1 cellular context compared by ENCODE assay signal in genomic region chr13:32917504-32917903, GRCh38.
A peak's percentile ranks its signal among the peaks of the same experiment; 100 is the strongest.
TF ChIP-seq lines count a peak whose summit lies in the region.

No MANE protein-coding gene starts in this region.

TF ChIP-seq in GM12878, 131 proteins besides CTCF, POLR2A, EP300 and RAD21 (continued from another document and continues in another):
- TF ChIP-seq KAT2A (conservative IDR thresholded peaks at IDR 0.05; ENCODE audit: control insufficient read depth, low read depth, low read length) (no peak), FOS (IDR thresholded peaks at IDR 0.05; ENCODE audit: borderline replicate concordance, extremely low read depth, insufficient read length) (no peak), EED (IDR thresholded peaks at IDR 0.05; ENCODE audit: low read depth) (0 out of 2 replicates have a peak, but pooled peaks have one; percentile 32), EGR1 (IDR thresholded peaks at IDR 0.05; ENCODE audit: borderline replicate concordance in 1 of 2, low read depth in 2 of 2, low read length in 2 of 2) (no peak), CHD1 (IDR thresholded peaks at IDR 0.05; ENCODE audit: low read depth, low read length) (no peak), SMARCA5 (IDR thresholded peaks at IDR 0.05) (no peak), ESRRA (IDR thresholded peaks at IDR 0.05; ENCODE audit: low read length) (peak; percentile 24; the same call in 1 of the 2 replicates), MEF2B (IDR thresholded peaks at IDR 0.05; ENCODE audit: partially characterized antibody, poor library complexity, severe bottlenecking) (no peak), FOXM1 (IDR thresholded peaks at IDR 0.05; ENCODE audit: low read depth, low read length) (0 out of 2 replicates have a peak, but pooled peaks have one; percentile 34), LARP7 (IDR thresholded peaks at IDR 0.05) (no peak), MXI1 (IDR thresholded peaks at IDR 0.05; ENCODE audit: low read depth, low read length) (no peak), SMAD5 (IDR thresholded peaks at IDR 0.05; ENCODE audit: low read depth) (no peak), TCF3 (IDR thresholded peaks at IDR 0.05; ENCODE audit: borderline replicate concordance, insufficient read depth, low read depth, low read length) (no peak), SREBF1 (IDR thresholded peaks at IDR 0.05; ENCODE audit: low read length) (no peak), YBX1 (IDR thresholded peaks at IDR 0.05) (no peak), CBX5 (IDR thresholded peaks at IDR 0.05; ENCODE audit: low read depth) (no peak), NFIC (IDR thresholded peaks at IDR 0.05; ENCODE audit: low read depth, low read length) (peak; percentile 70), CBX3 (IDR thresholded peaks at IDR 0.05; ENCODE audit: borderline replicate concordance, low read depth) (no peak), SMAD1 (IDR thresholded peaks at IDR 0.05; ENCODE audit: low read depth, partially characterized antibody) (no peak), CREB1 (IDR thresholded peaks at IDR 0.05; ENCODE audit: low read depth) (no peak), CHD2 (IDR thresholded peaks at IDR 0.05; ENCODE audit: borderline replicate concordance, low read depth, low read length) (no peak), CBFB (IDR thresholded peaks at IDR 0.05; ENCODE audit: low read depth) (no peak), RUNX3 (IDR thresholded peaks at IDR 0.05; ENCODE audit: low read length) (peak; percentile 51), NRF1 (conservative IDR thresholded peaks at IDR 0.05; ENCODE audit: low read depth, low read length) (no peak), GABPA (IDR thresholded peaks at IDR 0.05; ENCODE audit: low read depth) (no peak), SP1 (IDR thresholded peaks at IDR 0.05; ENCODE audit: low read depth, low read length) (no peak), PML (IDR thresholded peaks at IDR 0.05; ENCODE audit: low read length) (no peak), POLR2AphosphoS5 (IDR thresholded peaks at IDR 0.05; ENCODE audit: low read length) (no peak), ZNF622 (IDR thresholded peaks at IDR 0.05) (no peak), SIN3A (IDR thresholded peaks at IDR 0.05; ENCODE audit: low read depth, low read length) (no peak), STAT1 (conservative IDR thresholded peaks at IDR 0.05) (no peak), ZBTB40 (IDR thresholded peaks at IDR 0.05; ENCODE audit: borderline replicate concordance) (no peak)
- TF ChIP-seq, protein P1, sequence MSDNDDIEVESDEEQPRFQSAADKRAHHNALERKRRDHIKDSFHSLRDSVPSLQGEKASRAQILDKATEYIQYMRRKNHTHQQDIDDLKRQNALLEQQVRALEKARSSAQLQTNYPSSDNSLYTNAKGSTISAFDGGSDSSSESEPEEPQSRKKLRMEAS (IDR thresholded peaks at IDR 0.05; ENCODE audit: low read depth, low read length): no peak
- TF ChIP-seq, protein P2, sequence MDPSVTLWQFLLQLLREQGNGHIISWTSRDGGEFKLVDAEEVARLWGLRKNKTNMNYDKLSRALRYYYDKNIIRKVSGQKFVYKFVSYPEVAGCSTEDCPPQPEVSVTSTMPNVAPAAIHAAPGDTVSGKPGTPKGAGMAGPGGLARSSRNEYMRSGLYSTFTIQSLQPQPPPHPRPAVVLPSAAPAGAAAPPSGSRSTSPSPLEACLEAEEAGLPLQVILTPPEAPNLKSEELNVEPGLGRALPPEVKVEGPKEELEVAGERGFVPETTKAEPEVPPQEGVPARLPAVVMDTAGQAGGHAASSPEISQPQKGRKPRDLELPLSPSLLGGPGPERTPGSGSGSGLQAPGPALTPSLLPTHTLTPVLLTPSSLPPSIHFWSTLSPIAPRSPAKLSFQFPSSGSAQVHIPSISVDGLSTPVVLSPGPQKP (IDR thresholded peaks at IDR 0.05; ENCODE audit: low read depth, low read length): no peak
- TF ChIP-seq, protein P3, sequence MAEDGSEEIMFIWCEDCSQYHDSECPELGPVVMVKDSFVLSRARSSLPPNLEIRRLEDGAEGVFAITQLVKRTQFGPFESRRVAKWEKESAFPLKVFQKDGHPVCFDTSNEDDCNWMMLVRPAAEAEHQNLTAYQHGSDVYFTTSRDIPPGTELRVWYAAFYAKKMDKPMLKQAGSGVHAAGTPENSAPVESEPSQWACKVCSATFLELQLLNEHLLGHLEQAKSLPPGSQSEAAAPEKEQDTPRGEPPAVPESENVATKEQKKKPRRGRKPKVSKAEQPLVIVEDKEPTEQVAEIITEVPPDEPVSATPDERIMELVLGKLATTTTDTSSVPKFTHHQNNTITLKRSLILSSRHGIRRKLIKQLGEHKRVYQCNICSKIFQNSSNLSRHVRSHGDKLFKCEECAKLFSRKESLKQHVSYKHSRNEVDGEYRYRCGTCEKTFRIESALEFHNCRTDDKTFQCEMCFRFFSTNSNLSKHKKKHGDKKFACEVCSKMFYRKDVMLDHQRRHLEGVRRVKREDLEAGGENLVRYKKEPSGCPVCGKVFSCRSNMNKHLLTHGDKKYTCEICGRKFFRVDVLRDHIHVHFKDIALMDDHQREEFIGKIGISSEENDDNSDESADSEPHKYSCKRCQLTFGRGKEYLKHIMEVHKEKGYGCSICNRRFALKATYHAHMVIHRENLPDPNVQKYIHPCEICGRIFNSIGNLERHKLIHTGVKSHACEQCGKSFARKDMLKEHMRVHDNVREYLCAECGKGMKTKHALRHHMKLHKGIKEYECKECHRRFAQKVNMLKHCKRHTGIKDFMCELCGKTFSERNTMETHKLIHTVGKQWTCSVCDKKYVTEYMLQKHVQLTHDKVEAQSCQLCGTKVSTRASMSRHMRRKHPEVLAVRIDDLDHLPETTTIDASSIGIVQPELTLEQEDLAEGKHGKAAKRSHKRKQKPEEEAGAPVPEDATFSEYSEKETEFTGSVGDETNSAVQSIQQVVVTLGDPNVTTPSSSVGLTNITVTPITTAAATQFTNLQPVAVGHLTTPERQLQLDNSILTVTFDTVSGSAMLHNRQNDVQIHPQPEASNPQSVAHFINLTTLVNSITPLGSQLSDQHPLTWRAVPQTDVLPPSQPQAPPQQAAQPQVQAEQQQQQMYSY (CRISPR knock-in tag; IDR thresholded peaks at IDR 0.05): no peak
- TF ChIP-seq, protein P4, sequence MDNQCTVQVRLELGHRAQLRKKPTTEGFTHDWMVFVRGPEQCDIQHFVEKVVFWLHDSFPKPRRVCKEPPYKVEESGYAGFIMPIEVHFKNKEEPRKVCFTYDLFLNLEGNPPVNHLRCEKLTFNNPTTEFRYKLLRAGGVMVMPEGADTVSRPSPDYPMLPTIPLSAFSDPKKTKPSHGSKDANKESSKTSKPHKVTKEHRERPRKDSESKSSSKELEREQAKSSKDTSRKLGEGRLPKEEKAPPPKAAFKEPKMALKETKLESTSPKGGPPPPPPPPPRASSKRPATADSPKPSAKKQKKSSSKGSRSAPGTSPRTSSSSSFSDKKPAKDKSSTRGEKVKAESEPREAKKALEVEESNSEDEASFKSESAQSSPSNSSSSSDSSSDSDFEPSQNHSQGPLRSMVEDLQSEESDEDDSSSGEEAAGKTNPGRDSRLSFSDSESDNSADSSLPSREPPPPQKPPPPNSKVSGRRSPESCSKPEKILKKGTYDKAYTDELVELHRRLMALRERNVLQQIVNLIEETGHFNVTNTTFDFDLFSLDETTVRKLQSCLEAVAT (IDR thresholded peaks at IDR 0.05): no peak
- TF ChIP-seq, protein P5, sequence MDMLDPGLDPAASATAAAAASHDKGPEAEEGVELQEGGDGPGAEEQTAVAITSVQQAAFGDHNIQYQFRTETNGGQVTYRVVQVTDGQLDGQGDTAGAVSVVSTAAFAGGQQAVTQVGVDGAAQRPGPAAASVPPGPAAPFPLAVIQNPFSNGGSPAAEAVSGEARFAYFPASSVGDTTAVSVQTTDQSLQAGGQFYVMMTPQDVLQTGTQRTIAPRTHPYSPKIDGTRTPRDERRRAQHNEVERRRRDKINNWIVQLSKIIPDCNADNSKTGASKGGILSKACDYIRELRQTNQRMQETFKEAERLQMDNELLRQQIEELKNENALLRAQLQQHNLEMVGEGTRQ (IDR thresholded peaks at IDR 0.05; ENCODE audit: borderline replicate concordance, low read depth, low read length): no peak
- TF ChIP-seq, protein P6, sequence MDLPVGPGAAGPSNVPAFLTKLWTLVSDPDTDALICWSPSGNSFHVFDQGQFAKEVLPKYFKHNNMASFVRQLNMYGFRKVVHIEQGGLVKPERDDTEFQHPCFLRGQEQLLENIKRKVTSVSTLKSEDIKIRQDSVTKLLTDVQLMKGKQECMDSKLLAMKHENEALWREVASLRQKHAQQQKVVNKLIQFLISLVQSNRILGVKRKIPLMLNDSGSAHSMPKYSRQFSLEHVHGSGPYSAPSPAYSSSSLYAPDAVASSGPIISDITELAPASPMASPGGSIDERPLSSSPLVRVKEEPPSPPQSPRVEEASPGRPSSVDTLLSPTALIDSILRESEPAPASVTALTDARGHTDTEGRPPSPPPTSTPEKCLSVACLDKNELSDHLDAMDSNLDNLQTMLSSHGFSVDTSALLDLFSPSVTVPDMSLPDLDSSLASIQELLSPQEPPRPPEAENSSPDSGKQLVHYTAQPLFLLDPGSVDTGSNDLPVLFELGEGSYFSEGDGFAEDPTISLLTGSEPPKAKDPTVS (IDR thresholded peaks at IDR 0.05; ENCODE audit: low read depth, low read length): no peak
- TF ChIP-seq, protein P7, sequence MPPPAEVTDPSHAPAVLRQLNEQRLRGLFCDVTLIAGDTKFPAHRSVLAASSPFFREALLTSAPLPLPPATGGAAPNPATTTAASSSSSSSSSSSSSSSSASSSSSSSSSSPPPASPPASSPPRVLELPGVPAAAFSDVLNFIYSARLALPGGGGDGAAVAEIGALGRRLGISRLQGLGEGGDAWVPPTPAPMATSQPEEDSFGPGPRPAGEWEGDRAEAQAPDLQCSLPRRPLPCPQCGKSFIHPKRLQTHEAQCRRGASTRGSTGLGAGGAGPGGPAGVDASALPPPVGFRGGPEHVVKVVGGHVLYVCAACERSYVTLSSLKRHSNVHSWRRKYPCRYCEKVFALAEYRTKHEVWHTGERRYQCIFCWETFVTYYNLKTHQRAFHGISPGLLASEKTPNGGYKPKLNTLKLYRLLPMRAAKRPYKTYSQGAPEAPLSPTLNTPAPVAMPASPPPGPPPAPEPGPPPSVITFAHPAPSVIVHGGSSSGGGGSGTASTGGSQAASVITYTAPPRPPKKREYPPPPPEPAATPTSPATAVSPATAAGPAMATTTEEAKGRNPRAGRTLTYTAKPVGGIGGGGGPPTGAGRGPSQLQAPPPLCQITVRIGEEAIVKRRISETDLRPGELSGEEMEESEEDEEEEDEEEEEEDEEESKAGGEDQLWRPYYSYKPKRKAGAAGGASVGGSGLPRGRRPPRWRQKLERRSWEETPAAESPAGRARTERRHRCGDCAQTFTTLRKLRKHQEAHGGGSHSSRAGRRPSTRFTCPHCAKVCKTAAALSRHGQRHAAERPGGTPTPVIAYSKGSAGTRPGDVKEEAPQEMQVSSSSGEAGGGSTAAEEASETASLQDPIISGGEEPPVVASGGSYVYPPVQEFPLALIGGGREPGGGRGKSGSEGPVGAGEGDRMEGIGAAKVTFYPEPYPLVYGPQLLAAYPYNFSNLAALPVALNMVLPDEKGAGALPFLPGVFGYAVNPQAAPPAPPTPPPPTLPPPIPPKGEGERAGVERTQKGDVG (CRISPR knock-in tag; IDR thresholded peaks at IDR 0.05): no peak
- TF ChIP-seq, protein P8, sequence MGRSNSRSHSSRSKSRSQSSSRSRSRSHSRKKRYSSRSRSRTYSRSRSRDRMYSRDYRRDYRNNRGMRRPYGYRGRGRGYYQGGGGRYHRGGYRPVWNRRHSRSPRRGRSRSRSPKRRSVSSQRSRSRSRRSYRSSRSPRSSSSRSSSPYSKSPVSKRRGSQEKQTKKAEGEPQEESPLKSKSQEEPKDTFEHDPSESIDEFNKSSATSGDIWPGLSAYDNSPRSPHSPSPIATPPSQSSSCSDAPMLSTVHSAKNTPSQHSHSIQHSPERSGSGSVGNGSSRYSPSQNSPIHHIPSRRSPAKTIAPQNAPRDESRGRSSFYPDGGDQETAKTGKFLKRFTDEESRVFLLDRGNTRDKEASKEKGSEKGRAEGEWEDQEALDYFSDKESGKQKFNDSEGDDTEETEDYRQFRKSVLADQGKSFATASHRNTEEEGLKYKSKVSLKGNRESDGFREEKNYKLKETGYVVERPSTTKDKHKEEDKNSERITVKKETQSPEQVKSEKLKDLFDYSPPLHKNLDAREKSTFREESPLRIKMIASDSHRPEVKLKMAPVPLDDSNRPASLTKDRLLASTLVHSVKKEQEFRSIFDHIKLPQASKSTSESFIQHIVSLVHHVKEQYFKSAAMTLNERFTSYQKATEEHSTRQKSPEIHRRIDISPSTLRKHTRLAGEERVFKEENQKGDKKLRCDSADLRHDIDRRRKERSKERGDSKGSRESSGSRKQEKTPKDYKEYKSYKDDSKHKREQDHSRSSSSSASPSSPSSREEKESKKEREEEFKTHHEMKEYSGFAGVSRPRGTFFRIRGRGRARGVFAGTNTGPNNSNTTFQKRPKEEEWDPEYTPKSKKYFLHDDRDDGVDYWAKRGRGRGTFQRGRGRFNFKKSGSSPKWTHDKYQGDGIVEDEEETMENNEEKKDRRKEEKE (IDR thresholded peaks at IDR 0.05): no peak
